Comparison of ENCODE assay signal across 21 cellular contexts in genomic region chr17:49992191-49992932, GRCh38. TPM values are rescaled to one million over a fixed set of nuclear protein-coding genes. Genes with fewer than 3 reads are reported as not detected.
DNase-seq lines count a peak whose midpoint lies in the region; ATAC-seq, FAIRE-seq and TF ChIP-seq lines count a peak whose summit lies in the region.
"Had no signal": no experiment of that assay in that cellular context is flagged by ENCODE, and none has a peak within 500 bp of the region (broad histone marks: within the 10 kb centered on the region; RNA-seq: fewer than 3 reads in every experiment).

No MANE protein-coding gene starts in this region.

- peaks cover 0 to 2% (median 0%) of the 10 kb centered on the region in 5 donors for H3K9me3 Mint-ChIP-seq in CD8-positive, alpha-beta memory T cell
- H3K9me3 Mint-ChIP-seq in neural crest cell: no peaks in the 10 kb centered on the region

- H3K27me3 Mint-ChIP-seq in CD8-positive, alpha-beta memory T cell: peaks cover 53 to 89% of the 10 kb centered on the region in 2 donors
- peaks cover 95% of the 10 kb centered on the region for H3K27me3 Mint-ChIP-seq in neural crest cell (ENCODE audit: low read depth)

- H3K27me3 ChIP-seq in CD8-positive, alpha-beta memory T cell (ENCODE audit: insufficient read depth, low read length, poor library complexity, severe bottlenecking): peaks cover 54% of the 10 kb centered on the region

- peaks cover 0 to 3% (median 0%) of the 10 kb centered on the region in 3 donors for H3K36me3 Mint-ChIP-seq in CD8-positive, alpha-beta memory T cell
- H3K36me3 Mint-ChIP-seq in neural crest cell (ENCODE audit: low read depth): no peaks in the 10 kb centered on the region

- ATAC-seq in GM19351 (IDR thresholded peaks at IDR 0.05; ENCODE audit: unreplicated experiment): no peak

- H3K4me3 ChIP-seq in CD8-positive, alpha-beta memory T cell (ENCODE audit: low read length): peak overlapping the region; percentile 41
- H3K4me3 ChIP-seq in coronary artery: no peak overlapping the region

- no peak overlapping the region for H3K27ac Mint-ChIP-seq in CD8-positive, alpha-beta memory T cell
- no peak overlapping the region for H3K27ac Mint-ChIP-seq in neural crest cell (ENCODE audit: unreplicated experiment)

- no peaks in the 10 kb centered on the region for H3K36me3 ChIP-seq in CD8-positive, alpha-beta memory T cell (ENCODE audit: insufficient read depth, low read length)
- H3K36me3 ChIP-seq: tibial artery had no signal

- TF ChIP-seq CTCF in coronary artery (IDR thresholded peaks at IDR 0.05): no peak
- TF ChIP-seq CTCF in neural crest cell (conservative IDR thresholded peaks at IDR 0.05): no peak

- POLR2A ChIA-PET in CD8-positive, alpha-beta memory T cell (lab: Charles Lee): no interaction called here

- DNase-seq in CD8-positive, alpha-beta memory T cell: no peak
- DNase-seq in HTR-8/SVneo (ENCODE audit: insufficient read length, low spot score) (no peak), coronary artery (ENCODE audit: low spot score) (peak; percentile 59), neural crest cell (ENCODE audit: low read depth, low spot score) (no peak), NCI-H128 (lab: John Stamatoyannopoulos, UW; ENCODE audit: unreplicated experiment) (no peak), NCI-H2081 treated with DMSO at 0.1 percent for 48 hours (lab: John Stamatoyannopoulos, UW) (no peak)
- DNase-seq in stimulated activated CD8-positive, alpha-beta memory T cell treated with anti-CD3 and anti-CD28 coated beads, Interleukin-4, amount 100 ng/mL, for 48 hours: no peak
- DNase-seq: activated CD4-positive, alpha-beta T cell treated with anti-CD3 and anti-CD28 coated beads, Interleukin-2, amount 50 U/mL, for 48 hours; activated effector memory CD4-positive, alpha-beta T cell treated with anti-CD3 and anti-CD28 coated beads, Interleukin-2, amount 50 U/mL, for 16 hours; caudate nucleus; midbrain; MM.1S; psoas muscle; Right ventricle myocardium superior had no signal

- CTCF ChIA-PET in CD8-positive, alpha-beta memory T cell (lab: Charles Lee): interaction anchor here (7.3 kb wide), 1 partner anchor 14 kb away, joined by 64 read pairs; no protein-coding TSS in a partner anchor

- H3K27ac ChIP-seq in CD8-positive, alpha-beta memory T cell (ENCODE audit: low read depth, low read length): no peak overlapping the region
- no peak overlapping the region for H3K27ac ChIP-seq in coronary artery
- H3K27ac ChIP-seq: C4-2B, psoas muscle had no signal

- peaks cover 20 to 37% (median 27%) of the 10 kb centered on the region in 3 donors for H3K4me1 Mint-ChIP-seq in CD8-positive, alpha-beta memory T cell
- H3K4me1 Mint-ChIP-seq in neural crest cell: peaks cover 27% of the 10 kb centered on the region

- no peaks in the 10 kb centered on the region for H3K9me3 ChIP-seq in CD8-positive, alpha-beta memory T cell (ENCODE audit: low read length)
- H3K9me3 ChIP-seq: psoas muscle, tibial artery had no signal

- H3K4me3 Mint-ChIP-seq in CD8-positive, alpha-beta memory T cell: peak overlapping the region; percentile 5 to 79 (median 69)
- peak overlapping the region; percentile 69 for H3K4me3 Mint-ChIP-seq in neural crest cell

- H3K4me1 ChIP-seq in CD8-positive, alpha-beta memory T cell (ENCODE audit: insufficient read depth, low read length): peaks cover 16% of the 10 kb centered on the region

- peak; percentile 75 for FAIRE-seq in HTR-8/SVneo (lab: Jason Lieb, UNC)
- FAIRE-seq: endometrium, GM12891 had no signal

RNA-seq across cellular contexts. Expression of gene DLX3, which starts 2.7 kb away (rescaled TPM):
- total RNA-seq in CD8-positive, alpha-beta memory T cell: under 1 TPM in 1 of 2 experiments, not detected in 1; 0.15 TPM
- not detected for polyA plus RNA-seq in CD8-positive, alpha-beta memory T cell
- 0.41 and 1.0 TPM in 2 replicates for total RNA-seq in neural crest cell
- total RNA-seq: Daoy, HT-29, psoas muscle, Right ventricle myocardium superior had no signal

RNA-seq across cellular contexts. Expression of gene DLX4, which starts 23.4 kb away (rescaled TPM):
- total RNA-seq in CD8-positive, alpha-beta memory T cell: under 1 TPM; 0.58 to 0.88 TPM
- not detected for polyA plus RNA-seq in CD8-positive, alpha-beta memory T cell
- total RNA-seq in neural crest cell: 0.49 and 0.61 TPM in 2 replicates
- total RNA-seq: psoas muscle, Right ventricle myocardium superior had no signal
- polyA plus RNA-seq: psoas muscle had no signal
